ENCODE assay signal across 1 cellular context in the genomic region with DNA sequence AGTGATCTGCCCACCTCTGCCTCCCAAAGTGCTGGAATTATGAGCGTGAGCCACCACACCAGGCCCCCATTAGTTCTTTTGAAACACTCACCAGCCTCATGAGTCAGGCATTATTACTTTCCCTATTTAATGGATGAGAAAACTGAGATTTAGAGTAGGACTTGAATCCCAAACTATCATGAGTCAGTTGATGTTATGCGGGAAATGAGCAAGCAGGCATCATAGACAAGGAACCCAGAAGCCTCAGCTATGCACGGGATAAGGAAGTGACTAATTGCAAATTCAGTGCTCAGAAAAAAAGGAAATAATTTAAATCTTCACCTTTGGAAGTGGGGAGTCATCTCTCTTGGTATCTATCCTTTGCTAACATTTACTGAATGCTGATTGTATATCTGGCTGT.
TF ChIP-seq lines count a peak whose summit lies in the region.

No MANE protein-coding gene starts in this region.

TF ChIP-seq in SK-N-SH treated with all-trans-retinoic acid at 6 μM for 48 hours, 23 proteins besides CTCF, POLR2A, EP300 and RAD21 (continued from another document):
- TF ChIP-seq, protein P1, sequence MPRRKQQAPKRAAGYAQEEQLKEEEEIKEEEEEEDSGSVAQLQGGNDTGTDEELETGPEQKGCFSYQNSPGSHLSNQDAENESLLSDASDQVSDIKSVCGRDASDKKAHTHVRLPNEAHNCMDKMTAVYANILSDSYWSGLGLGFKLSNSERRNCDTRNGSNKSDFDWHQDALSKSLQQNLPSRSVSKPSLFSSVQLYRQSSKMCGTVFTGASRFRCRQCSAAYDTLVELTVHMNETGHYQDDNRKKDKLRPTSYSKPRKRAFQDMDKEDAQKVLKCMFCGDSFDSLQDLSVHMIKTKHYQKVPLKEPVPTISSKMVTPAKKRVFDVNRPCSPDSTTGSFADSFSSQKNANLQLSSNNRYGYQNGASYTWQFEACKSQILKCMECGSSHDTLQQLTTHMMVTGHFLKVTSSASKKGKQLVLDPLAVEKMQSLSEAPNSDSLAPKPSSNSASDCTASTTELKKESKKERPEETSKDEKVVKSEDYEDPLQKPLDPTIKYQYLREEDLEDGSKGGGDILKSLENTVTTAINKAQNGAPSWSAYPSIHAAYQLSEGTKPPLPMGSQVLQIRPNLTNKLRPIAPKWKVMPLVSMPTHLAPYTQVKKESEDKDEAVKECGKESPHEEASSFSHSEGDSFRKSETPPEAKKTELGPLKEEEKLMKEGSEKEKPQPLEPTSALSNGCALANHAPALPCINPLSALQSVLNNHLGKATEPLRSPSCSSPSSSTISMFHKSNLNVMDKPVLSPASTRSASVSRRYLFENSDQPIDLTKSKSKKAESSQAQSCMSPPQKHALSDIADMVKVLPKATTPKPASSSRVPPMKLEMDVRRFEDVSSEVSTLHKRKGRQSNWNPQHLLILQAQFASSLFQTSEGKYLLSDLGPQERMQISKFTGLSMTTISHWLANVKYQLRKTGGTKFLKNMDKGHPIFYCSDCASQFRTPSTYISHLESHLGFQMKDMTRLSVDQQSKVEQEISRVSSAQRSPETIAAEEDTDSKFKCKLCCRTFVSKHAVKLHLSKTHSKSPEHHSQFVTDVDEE (CRISPR knock-in tag; IDR thresholded peaks at IDR 0.05) = no peak
- TF ChIP-seq ZNF565 (CRISPR knock-in tag; conservative IDR thresholded peaks at IDR 0.05; ENCODE audit: low read depth) = no peak
- no peak for TF ChIP-seq ISL1 (CRISPR knock-in tag; IDR thresholded peaks at IDR 0.05)
- no peak for TF ChIP-seq OSR1 (CRISPR knock-in tag; IDR thresholded peaks at IDR 0.05)
- TF ChIP-seq, protein P2, sequence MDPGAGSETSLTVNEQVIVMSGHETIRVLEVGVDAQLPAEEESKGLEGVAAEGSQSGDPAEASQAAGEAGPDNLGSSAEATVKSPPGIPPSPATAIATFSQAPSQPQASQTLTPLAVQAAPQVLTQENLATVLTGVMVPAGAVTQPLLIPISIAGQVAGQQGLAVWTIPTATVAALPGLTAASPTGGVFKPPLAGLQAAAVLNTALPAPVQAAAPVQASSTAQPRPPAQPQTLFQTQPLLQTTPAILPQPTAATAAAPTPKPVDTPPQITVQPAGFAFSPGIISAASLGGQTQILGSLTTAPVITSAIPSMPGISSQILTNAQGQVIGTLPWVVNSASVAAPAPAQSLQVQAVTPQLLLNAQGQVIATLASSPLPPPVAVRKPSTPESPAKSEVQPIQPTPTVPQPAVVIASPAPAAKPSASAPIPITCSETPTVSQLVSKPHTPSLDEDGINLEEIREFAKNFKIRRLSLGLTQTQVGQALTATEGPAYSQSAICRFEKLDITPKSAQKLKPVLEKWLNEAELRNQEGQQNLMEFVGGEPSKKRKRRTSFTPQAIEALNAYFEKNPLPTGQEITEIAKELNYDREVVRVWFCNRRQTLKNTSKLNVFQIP (CRISPR knock-in tag; IDR thresholded peaks at IDR 0.05; ENCODE audit: borderline replicate concordance, low read depth) = no peak
- TF ChIP-seq TOX (CRISPR knock-in tag; IDR thresholded peaks at IDR 0.05; ENCODE audit: borderline replicate concordance) = no peak
- TF ChIP-seq, protein P3, sequence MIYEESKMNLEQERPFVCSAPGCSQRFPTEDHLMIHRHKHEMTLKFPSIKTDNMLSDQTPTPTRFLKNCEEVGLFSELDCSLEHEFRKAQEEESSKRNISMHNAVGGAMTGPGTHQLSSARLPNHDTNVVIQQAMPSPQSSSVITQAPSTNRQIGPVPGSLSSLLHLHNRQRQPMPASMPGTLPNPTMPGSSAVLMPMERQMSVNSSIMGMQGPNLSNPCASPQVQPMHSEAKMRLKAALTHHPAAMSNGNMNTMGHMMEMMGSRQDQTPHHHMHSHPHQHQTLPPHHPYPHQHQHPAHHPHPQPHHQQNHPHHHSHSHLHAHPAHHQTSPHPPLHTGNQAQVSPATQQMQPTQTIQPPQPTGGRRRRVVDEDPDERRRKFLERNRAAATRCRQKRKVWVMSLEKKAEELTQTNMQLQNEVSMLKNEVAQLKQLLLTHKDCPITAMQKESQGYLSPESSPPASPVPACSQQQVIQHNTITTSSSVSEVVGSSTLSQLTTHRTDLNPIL (CRISPR knock-in tag; IDR thresholded peaks at IDR 0.05; ENCODE audit: low read depth) = no peak
- TF ChIP-seq BACH2 (CRISPR knock-in tag; IDR thresholded peaks at IDR 0.05; ENCODE audit: borderline replicate concordance) = no peak
TF ChIP-seq in SK-N-SH treated with all-trans-retinoic acid at 6 μM for 48 hours: peak in this region for 0.
